In the genomic region with DNA sequence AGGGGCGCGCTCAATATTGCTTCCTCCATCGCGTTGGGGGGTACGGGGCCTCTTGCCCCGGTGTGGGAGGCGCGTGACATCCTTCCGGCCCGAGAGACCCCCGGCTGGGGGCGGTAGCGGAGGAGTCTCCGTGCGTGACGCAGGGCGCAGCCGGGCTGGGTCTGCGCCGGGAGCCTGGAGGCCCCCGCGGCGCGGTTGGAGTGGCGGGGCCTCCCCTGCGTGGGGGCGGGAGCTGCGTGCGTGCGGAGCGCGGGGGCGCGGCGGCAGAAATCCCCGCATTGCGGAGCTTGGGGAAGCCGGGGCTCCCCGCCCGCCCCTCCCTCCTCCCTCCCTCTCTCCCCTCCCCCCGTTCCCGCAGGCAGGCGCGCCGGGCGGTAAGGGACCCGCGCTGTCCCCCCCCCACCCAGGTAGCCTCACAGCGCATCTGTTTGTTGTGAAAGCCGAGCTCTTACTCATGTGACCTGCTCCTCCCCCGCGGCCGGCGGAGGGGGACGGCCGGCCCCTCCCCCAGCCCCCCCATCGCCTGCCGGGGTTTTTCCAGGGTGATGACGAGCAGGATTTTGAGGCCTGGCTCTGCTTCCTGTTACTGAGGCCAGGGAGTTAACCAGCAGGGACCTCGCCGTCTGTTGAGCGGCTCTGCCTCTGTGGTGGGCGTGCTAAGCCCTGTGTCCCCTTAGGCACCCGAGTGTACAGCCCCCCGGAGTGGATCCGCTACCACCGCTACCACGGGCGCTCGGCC, we compare ENCODE assay signal across 8 cellular contexts. TPM values are rescaled to one million over a fixed set of nuclear protein-coding genes. Genes with fewer than 3 reads are reported as not detected.
DNase-seq lines count a peak whose midpoint lies in the region; ATAC-seq, FAIRE-seq and TF ChIP-seq lines count a peak whose summit lies in the region.

No MANE protein-coding gene starts in this region.

- DNase-seq in NCI-H2107 (lab: John Stamatoyannopoulos, UW) (peak; percentile 41), bronchial epithelial cell (ENCODE audit: low read depth) (peak; percentile 77), immature natural killer cell (peak; percentile 57 to 63 (median 61))
- DNase-seq in activated CD4-positive, CD25-positive, alpha-beta regulatory T cell treated with anti-CD3 and anti-CD28 coated beads, Interleukin-2, amount 50 U/mL, for 16 hours (ENCODE audit: low read depth, low spot score), result peak; percentile 74

- H3K27me3 ChIP-seq in bronchial epithelial cell (ENCODE audit: control insufficient read depth, insufficient read depth, low read length), result no peaks in the 10 kb centered on the region

- ATAC-seq in GM18502 (IDR thresholded peaks at IDR 0.05; ENCODE audit: poor library complexity, unreplicated experiment) (peak; percentile 23), HG02840 (IDR thresholded peaks at IDR 0.05; ENCODE audit: low FRiP score, unreplicated experiment) (no peak), HG03097 (IDR thresholded peaks at IDR 0.05; ENCODE audit: low FRiP score, unreplicated experiment) (no peak)

- H3K4me1 Mint-ChIP-seq in immature natural killer cell, result peaks cover 7 to 13% of the 10 kb centered on the region in 2 donors

- H3K36me3 Mint-ChIP-seq in immature natural killer cell, result peaks cover 0 to 6% (median 0%) of the 10 kb centered on the region in 3 donors

- no peak for FAIRE-seq in bronchial epithelial cell (lab: Jason Lieb, UNC)

- H3K4me3 ChIP-seq in bronchial epithelial cell (ENCODE audit: low read depth, low read length) (peak overlapping the region; percentile 98), skin epidermis (peak overlapping the region; percentile 56 to 97 (median 70))

- H3K27ac ChIP-seq in skin epidermis, result peak overlapping the region; percentile 90 to 99 (median 96)

- H3K9me3 Mint-ChIP-seq in immature natural killer cell, result peaks cover 0 to 1% (median 0%) of the 10 kb centered on the region in 6 donors

- H3K36me3 ChIP-seq in bronchial epithelial cell (ENCODE audit: control insufficient read depth, insufficient read depth, low read length), result peaks cover 20% of the 10 kb centered on the region

- TF ChIP-seq CTCF in bronchial epithelial cell (IDR thresholded peaks at IDR 0.05; ENCODE audit: insufficient read depth, low read length, severe bottlenecking), result no peak

- peak overlapping the region; percentile 79 to 85 (median 82) for H3K4me3 Mint-ChIP-seq in immature natural killer cell

- H3K27ac Mint-ChIP-seq in immature natural killer cell, result peak overlapping the region; percentile 29 to 90 (median 79)

- peaks cover 16 to 27% (median 16%) of the 10 kb centered on the region in 3 donors for H3K27me3 Mint-ChIP-seq in immature natural killer cell (ENCODE audit: low read depth in 3 of 3)

RNA-seq across cellular contexts. Expression of a gene that starts 1.6 kb away (rescaled TPM):
- 67.1 and 130 TPM in 2 replicates for total RNA-seq in bronchial epithelial cell
- polyA plus RNA-seq in immature natural killer cell, result 10 to 100 TPM; 14.5 to 20.6 (median 15.8) TPM

RNA-seq across cellular contexts. Expression of a gene that starts 43.7 kb away (rescaled TPM):
- total RNA-seq in bronchial epithelial cell, result 57.4 and 71.6 TPM in 2 replicates
- polyA plus RNA-seq in immature natural killer cell, result 10 to 100 TPM; 61.3 to 94.8 (median 76.9) TPM

RNA-seq across cellular contexts. Expression of a gene that starts 43.9 kb away (rescaled TPM):
- total RNA-seq in bronchial epithelial cell, result 11.8 and 18.7 TPM in 2 replicates
- polyA plus RNA-seq in immature natural killer cell, result 10 to 100 TPM; 11.7 to 26.6 (median 12.6) TPM

RNA-seq across cellular contexts. Expression of a gene that starts 50.4 kb away (rescaled TPM):
- total RNA-seq in bronchial epithelial cell, result not detected in 2 replicates
- polyA plus RNA-seq in immature natural killer cell, result not detected
